In genomic region chr6:138405816-138406403, GRCh38 we compare ENCODE assay signal across 1 cellular context.
TF ChIP-seq lines count a peak whose summit lies in the region.

No MANE protein-coding gene starts in this region.

TF ChIP-seq in endothelial cell of umbilical vein, 7 proteins besides CTCF, POLR2A, EP300 and RAD21:
- TF ChIP-seq MAX (IDR thresholded peaks at IDR 0.05; ENCODE audit: insufficient read depth, insufficient read length) (no peak), EZH2 (IDR thresholded peaks at IDR 0.05; ENCODE audit: borderline replicate concordance, low read depth, low read length, severe bottlenecking) (no peak), JUN (IDR thresholded peaks at IDR 0.05; ENCODE audit: borderline replicate concordance, insufficient read depth, insufficient read length, low read depth) (no peak), MYC (IDR thresholded peaks at IDR 0.05; ENCODE audit: low read depth, low read length) (no peak), POLR2AphosphoS5 (IDR thresholded peaks at IDR 0.05; ENCODE audit: insufficient read depth, low read depth, low read length) (no peak), FOS (IDR thresholded peaks at IDR 0.05; ENCODE audit: borderline replicate concordance, insufficient read depth, low read length) (no peak), GATA2 (IDR thresholded peaks at IDR 0.05; ENCODE audit: insufficient read depth, insufficient read length, low read depth, low read length) (no peak)
